ENCODE assay signal across 19 cellular contexts in genomic region chr3:52558436-52558835, GRCh38.
"Had no signal": no experiment of that assay in that cellular context is flagged by ENCODE, and none has a peak within 500 bp of the region (broad histone marks: within the 10 kb centered on the region; RNA-seq: fewer than 3 reads in every experiment).

No MANE protein-coding gene starts in this region.

- H3K9me3 ChIP-seq: heart left ventricle, left lung, lower lobe of right lung, ovary, testis, tibial nerve had no signal

- H3K27me3 Mint-ChIP-seq: natural killer cell treated with Interleukin-12 subunit alpha and Interleukin-12 subunit beta and Interleukin-15 and Interleukin-18, amount 100 ng/mL, for 72 hours had no signal

- H3K27me3 ChIP-seq: heart left ventricle, left lung, neural progenitor cell, ovary, testis, tibial nerve had no signal

- H3K9me3 Mint-ChIP-seq: natural killer cell treated with Interleukin-12 subunit alpha and Interleukin-12 subunit beta and Interleukin-15 and Interleukin-18, amount 100 ng/mL, for 72 hours; neural progenitor cell had no signal

- H3K4me3 ChIP-seq: heart left ventricle, left lung, lower lobe of right lung, neural progenitor cell, ovary, smooth muscle cell, testis, tibial nerve had no signal

- ATAC-seq: heart left ventricle; left lung; lower lobe of right lung; natural killer cell treated with Interleukin-12 subunit alpha and Interleukin-12 subunit beta and Interleukin-15 and Interleukin-18, amount 100 ng/mL, for 72 hours; right cardiac atrium; stimulated activated naive CD8-positive, alpha-beta T cell treated with anti-CD3 and anti-CD28 coated beads, Interleukin-15, Interleukin-2, amounts not matched to agents 100 U/mL and 50 U/mL, for 24 hours had no signal

- H3K4me2 ChIP-seq: neural progenitor cell, smooth muscle cell had no signal

- H3K27ac Mint-ChIP-seq: natural killer cell treated with Interleukin-12 subunit alpha and Interleukin-12 subunit beta and Interleukin-15 and Interleukin-18, amount 100 ng/mL, for 72 hours; neural progenitor cell had no signal

- DNase-seq: cerebellar nuclear complex; dermis blood vessel endothelial cell; effector CD4-positive, alpha-beta T cell; heart left ventricle; hippocampal formation; left lung; lower lobe of right lung; mesenchymal stem cell; midbrain; nucleus accumbens; ovary; right cardiac atrium; stimulated activated CD4-positive, alpha-beta T cell treated with anti-CD3 and anti-CD28 coated beads, Interleukin-2, amount 100 ng/mL, for 48 hours; stimulated activated naive CD8-positive, alpha-beta T cell treated with anti-CD3 and anti-CD28 coated beads, Interleukin-15, Interleukin-2, amounts not matched to agents 100 U/mL and 50 U/mL, for 24 hours; testis had no signal

- H2AFZ ChIP-seq: neural progenitor cell had no signal

- H3K4me1 ChIP-seq: left lung, neural progenitor cell had no signal

- H3K4me3 Mint-ChIP-seq: natural killer cell treated with Interleukin-12 subunit alpha and Interleukin-12 subunit beta and Interleukin-15 and Interleukin-18, amount 100 ng/mL, for 72 hours; neural progenitor cell had no signal

- H3K36me3 ChIP-seq: ovary had no signal

- H3K27ac ChIP-seq: heart left ventricle, left lung, lower lobe of right lung, neural progenitor cell, testis had no signal

- H3K9ac ChIP-seq: neural progenitor cell had no signal
